ENCODE assay signal across 8 cellular contexts in the genomic region with DNA sequence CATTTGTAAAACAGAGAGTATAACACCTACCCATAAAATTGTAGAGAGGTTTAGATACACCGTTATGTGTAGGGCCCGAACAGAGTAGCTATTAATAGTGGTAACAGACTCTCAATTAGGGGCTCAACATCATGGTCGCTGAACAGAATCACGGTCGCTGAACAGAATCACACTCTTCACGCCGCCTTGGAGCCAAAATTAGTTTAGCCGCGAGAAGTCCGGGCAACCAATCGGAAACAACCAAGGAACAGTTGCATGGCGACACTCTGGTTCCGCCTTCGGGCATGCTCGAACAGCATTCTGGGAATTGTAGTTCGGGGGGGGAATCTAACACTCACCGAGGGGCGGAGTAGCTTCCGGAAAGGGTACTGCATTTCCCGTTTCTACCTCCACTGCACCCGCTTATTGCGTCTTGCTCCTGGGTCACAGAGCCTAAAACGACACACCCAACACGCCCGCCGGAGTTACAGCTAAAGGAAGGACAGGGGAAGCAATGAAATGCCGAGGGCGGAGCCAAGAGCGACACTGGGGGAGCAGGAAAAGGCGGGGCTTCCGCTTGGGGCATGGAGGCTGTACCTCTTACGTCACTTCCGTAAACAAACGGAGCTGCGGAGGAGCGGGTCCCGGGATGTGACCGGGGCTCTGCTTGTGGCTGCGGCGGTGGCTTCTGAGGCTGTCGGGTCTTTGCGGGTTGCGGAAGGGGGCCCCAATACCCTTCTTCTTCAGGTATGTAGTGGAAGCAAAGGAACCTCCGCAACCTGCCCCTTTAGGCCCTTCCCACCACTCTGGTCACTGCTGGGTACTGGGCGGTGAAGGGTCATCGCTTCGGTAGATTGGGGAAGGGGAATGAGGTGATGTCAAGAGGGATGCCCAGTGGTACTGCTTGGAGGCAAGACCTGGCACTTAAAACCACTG. TPM values are rescaled to one million over a fixed set of nuclear protein-coding genes. Genes with fewer than 3 reads are reported as not detected.
DNase-seq lines count a peak whose midpoint lies in the region; ATAC-seq and TF ChIP-seq lines count a peak whose summit lies in the region.

A gene (plus strand): TSS at position 593 of the 915 bp plus-strand sequence. CDS start 2,352 bp downstream, outside the sequence.

- ATAC-seq in GM19468 (IDR thresholded peaks at IDR 0.05; ENCODE audit: extremely low read depth, unreplicated experiment) (peak; percentile 85), lung (ENCODE audit: insufficient read depth, low FRiP score) (peak; percentile 98)

- DNase-seq in CD8-positive, alpha-beta memory T cell: peak; percentile 88 to 96 (median 95)
- DNase-seq in HS-5 (ENCODE audit: low read depth): peak; percentile 94
- peak; percentile 93 for DNase-seq in NK-92 treated with Interleukin-12 subunit alpha and Interleukin-12 subunit beta, amount 100 ng/mL, for 24 hours (lab: John Stamatoyannopoulos, UW)
- peak; percentile 98 for DNase-seq in activated CD8-positive, alpha-beta memory T cell treated with anti-CD3 and anti-CD28 coated beads for 24 hours
- peak; percentile 94 for DNase-seq in effector CD8-positive, alpha-beta T cell (lab: John Stamatoyannopoulos, UW)
- peak; percentile 96 for DNase-seq in lung (ENCODE audit: low spot score)
- DNase-seq in stimulated activated CD4-positive, alpha-beta T cell treated with anti-CD3 and anti-CD28 coated beads, TNF-alpha, amount 100 ng/mL, for 4 hours (ENCODE audit: low read depth in 3 of 3): peak; percentile 82 to 85 (median 85)

- WGBS in lung, 2 donors: 0% methylated on average over 47 of the region's 47 CpGs

- peaks cover 0 to 3% of the 10 kb centered on the region in 2 donors for H3K27me3 Mint-ChIP-seq in CD8-positive, alpha-beta memory T cell

- H3K9me3 Mint-ChIP-seq in CD8-positive, alpha-beta memory T cell: no peaks in the 10 kb centered on the region

- no peak for TF ChIP-seq CTCF in lung (IDR thresholded peaks at IDR 0.05; ENCODE audit: control extremely low read depth, extremely low read depth)

- peaks cover 31 to 44% (median 44%) of the 10 kb centered on the region in 3 donors for H3K4me1 Mint-ChIP-seq in CD8-positive, alpha-beta memory T cell

- peak within 1 kb of the TSS; percentile 95 to 100 (median 99) for H3K4me3 Mint-ChIP-seq in CD8-positive, alpha-beta memory T cell

- peaks cover 13% of the 10 kb centered on the region for H3K4me1 ChIP-seq in CD8-positive, alpha-beta memory T cell (ENCODE audit: insufficient read depth, low read length)
- peaks cover 1 to 7% of the 10 kb centered on the region in 2 donors for H3K4me1 ChIP-seq in lung (ENCODE audit: control insufficient read depth in 2 of 2, insufficient read depth in 2 of 2, low read length in 2 of 2)

- H3K9me3 ChIP-seq in CD8-positive, alpha-beta memory T cell (ENCODE audit: low read length): no peaks in the 10 kb centered on the region
- H3K9me3 ChIP-seq in lung (ENCODE audit: control insufficient read depth in 2 of 2, insufficient read depth in 1 of 2, low read length in 1 of 2): no peaks in the 10 kb centered on the region

- peak within 1 kb of the TSS; percentile 97 for H3K27ac ChIP-seq in CD8-positive, alpha-beta memory T cell (ENCODE audit: low read depth, low read length)
- H3K27ac ChIP-seq in lung (ENCODE audit: low read depth in 1 of 2, low read length in 1 of 2): peak within 1 kb of the TSS; percentile 99 to 100

- CTCF ChIA-PET in CD8-positive, alpha-beta memory T cell (lab: Charles Lee): interaction anchor here (0.6 kb wide), 1 partner anchor 615 kb away, joined by 3 read pairs; no protein-coding TSS in a partner anchor

- no peaks in the 10 kb centered on the region for H3K36me3 ChIP-seq in CD8-positive, alpha-beta memory T cell (ENCODE audit: insufficient read depth, low read length)
- peaks cover 0 to 1% of the 10 kb centered on the region in 2 donors for H3K36me3 ChIP-seq in lung (ENCODE audit: control insufficient read depth in 2 of 2, insufficient read depth in 2 of 2, low read length in 2 of 2)

- peak within 1 kb of the TSS; percentile 95 to 100 (median 100) for H3K27ac Mint-ChIP-seq in CD8-positive, alpha-beta memory T cell

- H3K36me3 Mint-ChIP-seq in CD8-positive, alpha-beta memory T cell: peaks cover 0 to 30% (median 9%) of the 10 kb centered on the region in 3 donors

- POLR2A ChIA-PET in CD8-positive, alpha-beta memory T cell (lab: Charles Lee): interaction anchor here (0.7 to 1.7 kb wide), 4 partner anchors 15 to 601 kb away, joined by 3 to 10 read pairs (median 4); a partner anchor contains a TSS

- peak within 1 kb of the TSS; percentile 99 for H3K4me3 ChIP-seq in CD8-positive, alpha-beta memory T cell (ENCODE audit: low read length)
- peak within 1 kb of the TSS; percentile 79 for H3K4me3 ChIP-seq in lung

- no peaks in the 10 kb centered on the region for H3K27me3 ChIP-seq in CD8-positive, alpha-beta memory T cell (ENCODE audit: insufficient read depth, low read length, poor library complexity, severe bottlenecking)
- no peaks in the 10 kb centered on the region for H3K27me3 ChIP-seq in lung (ENCODE audit: control insufficient read depth, insufficient read depth)

RNA-seq across cellular contexts. Expression of the gene that starts here (rescaled TPM):
- total RNA-seq in CD8-positive, alpha-beta memory T cell: 10 to 100 TPM; 15.1 to 16.1 TPM
- polyA plus RNA-seq in CD8-positive, alpha-beta memory T cell: 52.4 TPM
- total RNA-seq in lung: 10 to 100 TPM; 15.1 to 30.8 TPM
- 10 to 100 TPM; 21.4 to 27.6 TPM for polyA plus RNA-seq in lung

Comparison
In these comparisons a context has a peak if more than half of its experiments do, and no peak if none do; other contexts are left out.
1. Peak in every context shown above with its lines: DNase-seq, ATAC-seq, H3K4me3 ChIP-seq and H3K27ac ChIP-seq.